ENCODE assay signal across 8 cellular contexts in genomic region chr7:107579881-107580715, GRCh38. TPM values are rescaled to one million over a fixed set of nuclear protein-coding genes. Genes with fewer than 3 reads are reported as not detected.
DNase-seq lines count a peak whose midpoint lies in the region; TF ChIP-seq lines count a peak whose summit lies in the region.

A gene with protein sequence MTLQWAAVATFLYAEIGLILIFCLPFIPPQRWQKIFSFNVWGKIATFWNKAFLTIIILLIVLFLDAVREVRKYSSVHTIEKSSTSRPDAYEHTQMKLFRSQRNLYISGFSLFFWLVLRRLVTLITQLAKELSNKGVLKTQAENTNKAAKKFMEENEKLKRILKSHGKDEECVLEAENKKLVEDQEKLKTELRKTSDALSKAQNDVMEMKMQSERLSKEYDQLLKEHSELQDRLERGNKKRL (plus strand): TSS chr7:107580246. CDS start chr7:107580773, 527 bp downstream.

- POLR2A ChIA-PET in HEK293T (lab: Yijun Ruan, JAX), result interaction anchor here (0.6 to 1.5 kb wide), 2 partner anchors 11 to 16 kb away, joined by 3 to 5 read pairs; partner anchors contain the start of genes COG5 and DUS4L

- H3K9me3 ChIP-seq in left ventricle myocardium inferior (replicated peaks) (no peaks in the 10 kb centered on the region), prostate gland (no peaks in the 10 kb centered on the region), uterus (no peaks in the 10 kb centered on the region)

- H3K4me1 ChIP-seq in left ventricle myocardium inferior, result peaks cover 51% of the 10 kb centered on the region
- no peaks in the 10 kb centered on the region for H3K4me1 ChIP-seq in prostate gland (replicated peaks)
- no peaks in the 10 kb centered on the region for H3K4me1 ChIP-seq in uterus

- peak; percentile 77 for DNase-seq in HEK293T (ENCODE audit: extremely low spot score)
- peak; percentile 53 for DNase-seq in MV-4-11 (lab: John Stamatoyannopoulos, UW)
- DNase-seq in amniotic stem cell (lab: John Stamatoyannopoulos, UW), result peak; percentile 43
- peak; percentile 84 for DNase-seq in left ventricle myocardium inferior
- DNase-seq in prostate gland (ENCODE audit: low spot score), result peak; percentile 63
- peak; percentile 65 to 70 for DNase-seq in uterus

- CTCF ChIA-PET in HEK293T (lab: Yijun Ruan, JAX), result no interaction called here

- H3K27ac ChIP-seq in left ventricle myocardium inferior (replicated peaks), result peak within 1 kb of the TSS; percentile 98
- peak within 1 kb of the TSS; percentile 88 to 94 for H3K27ac ChIP-seq in prostate gland
- H3K27ac ChIP-seq in uterus, result peak within 1 kb of the TSS; percentile 92 to 97

- WGBS in prostate gland, result under 1% methylated on average over 56 of the region's 89 CpGs

- H3K27me3 ChIP-seq in left ventricle myocardium inferior (ENCODE audit: low read depth) (no peaks in the 10 kb centered on the region), prostate gland (replicated peaks; ENCODE audit: insufficient read depth) (no peaks in the 10 kb centered on the region), uterus (no peaks in the 10 kb centered on the region)

- TF ChIP-seq CTCF in GM12874 (IDR thresholded peaks at IDR 0.05; ENCODE audit: insufficient read depth, low read depth, low read length) (0 out of 2 replicates have a peak, but pooled peaks have one; percentile 13), left ventricle myocardium inferior (IDR thresholded peaks at IDR 0.05; ENCODE audit: borderline replicate concordance) (peak; percentile 65), prostate gland (IDR thresholded peaks at IDR 0.05) (peak in 3 of 4 experiments; percentile 27 to 51 (median 48)), uterus (IDR thresholded peaks at IDR 0.05) (peak in 2 of 4 experiments; percentile 6 to 14)

- peak within 1 kb of the TSS; percentile 73 for H3K4me3 ChIP-seq in left ventricle myocardium inferior
- H3K4me3 ChIP-seq in prostate gland, result peak within 1 kb of the TSS; percentile 76 to 88
- H3K4me3 ChIP-seq in uterus, result peak within 1 kb of the TSS; percentile 65 to 74

- peaks cover 14% of the 10 kb centered on the region for H3K36me3 ChIP-seq in left ventricle myocardium inferior
- no peaks in the 10 kb centered on the region for H3K36me3 ChIP-seq in prostate gland
- H3K36me3 ChIP-seq in uterus, result no peaks in the 10 kb centered on the region

- peak; percentile 61 for TF ChIP-seq POLR2A in prostate gland (IDR thresholded peaks at IDR 0.05)
- peak; percentile 61 to 93 for TF ChIP-seq POLR2A in uterus (IDR thresholded peaks at IDR 0.05)

- intact Hi-C loops in T-helper 1 cell treated with Interleukin-12 subunit alpha and Interleukin-12 subunit beta and Interleukin-4 antibody, amounts not matched to agents 30 ng/mL and 1 ng/mL, for 36 hours (cut with micrococcal nuclease), result loop anchor here (1.0 to 5.0 kb wide), 10 partner anchors 17 to 947 kb away; partner anchors contain the start of genes COG5, DLD, DUS4L and PNPLA8
- intact Hi-C loops in left ventricle myocardium inferior (cut with micrococcal nuclease) (no loop called here), prostate gland (cut with DNase I) (no loop called here), uterus (cut with DNase I; ENCODE audit: low total_unique reads) (no loop called here)

TF ChIP-seq in HEK293T, 16 proteins besides CTCF, POLR2A, EP300 and RAD21:
- TF ChIP-seq FOXM1 (IDR thresholded peaks at IDR 0.05; ENCODE audit: borderline replicate concordance) (peak; percentile 63), L3MBTL2 (conservative IDR thresholded peaks at IDR 0.05) (peak; percentile 19; the same call in 1 of the 2 replicates), LEF1 (IDR thresholded peaks at IDR 0.05; ENCODE audit: borderline replicate concordance) (peak; percentile 84), CTBP1 (IDR thresholded peaks at IDR 0.05; ENCODE audit: borderline replicate concordance) (no peak)

RNA-seq across cellular contexts. Expression of the gene that starts here (rescaled TPM):
- total RNA-seq in T-helper 1 cell treated with Interleukin-12 subunit alpha and Interleukin-12 subunit beta and Interleukin-4 antibody, amounts not matched to agents 30 ng/mL and 1 ng/mL, for 36 hours, result 51.4 and 58.8 TPM in 2 replicates
- total RNA-seq in left ventricle myocardium inferior (91.0 TPM), prostate gland (10 to 100 TPM; 95.4 to 99.9 TPM), uterus (100 to 1,000 TPM in 2 of 4 donors, 10 to 100 TPM in 2; 13.6 to 287 (median 110) TPM)

Comparison
In these comparisons a context has a peak if more than half of its experiments do, and no peak if none do; other contexts are left out.
1. Peak in every context shown above with its lines: DNase-seq, H3K4me3 ChIP-seq and H3K27ac ChIP-seq.